Comparison of ENCODE assay signal across 13 cellular contexts in genomic region chr20:25283221-25283951, GRCh38. TPM values are rescaled to one million over a fixed set of nuclear protein-coding genes. Genes with fewer than 3 reads are reported as not detected.
DNase-seq lines count a peak whose midpoint lies in the region; ATAC-seq, FAIRE-seq and TF ChIP-seq lines count a peak whose summit lies in the region.
"Had no signal": no experiment of that assay in that cellular context is flagged by ENCODE, and none has a peak within 500 bp of the region (broad histone marks: within the 10 kb centered on the region; RNA-seq: fewer than 3 reads in every experiment).

No MANE protein-coding gene starts in this region.

- peaks cover 28 to 37% of the 10 kb centered on the region in 2 donors for H3K4me1 Mint-ChIP-seq in stimulated activated naive B cell treated with anti-CD40 and anti-IgM and Interleukin-4, amounts not matched to agents 10 μg/mL and 1 μg/mL and 100 μg/mL, for 72 hours

- no peaks in the 10 kb centered on the region for H3K27me3 Mint-ChIP-seq in stimulated activated naive B cell treated with anti-CD40 and anti-IgM and Interleukin-4, amounts not matched to agents 10 μg/mL and 1 μg/mL and 100 μg/mL, for 72 hours

- H3K27me3 ChIP-seq in KMS-11 (ENCODE audit: insufficient read depth, low read depth) = no peaks in the 10 kb centered on the region
- H3K27me3 ChIP-seq in WERI-Rb-1 (ENCODE audit: insufficient read depth, low read depth, severe bottlenecking) = no peaks in the 10 kb centered on the region
- H3K27me3 ChIP-seq in right cardiac atrium (ENCODE audit: control insufficient read depth, insufficient read depth) = no peaks in the 10 kb centered on the region
- H3K27me3 ChIP-seq in gastrocnemius medialis = no peaks in the 10 kb centered on the region

- no peak overlapping the region for H3K4me3 Mint-ChIP-seq in stimulated activated naive B cell treated with anti-CD40 and anti-IgM and Interleukin-4, amounts not matched to agents 10 μg/mL and 1 μg/mL and 100 μg/mL, for 72 hours

- no peak overlapping the region for H3K4me3 ChIP-seq in KMS-11 (IDR thresholded peaks at IDR 0.05; ENCODE audit: insufficient read depth, low read depth, low read length)
- H3K4me3 ChIP-seq in WERI-Rb-1 (ENCODE audit: low read depth, low read length) = no peak overlapping the region
- no peak overlapping the region for H3K4me3 ChIP-seq in right cardiac atrium (ENCODE audit: low read length)
- H3K4me3 ChIP-seq in gastrocnemius medialis = no peak overlapping the region

- H3K79me2 ChIP-seq in KMS-11 (ENCODE audit: insufficient read depth, low read depth) = no peaks in the 10 kb centered on the region

- intact Hi-C loops in right cardiac atrium (cut with DNase I) = no loop called here
- intact Hi-C loops in gastrocnemius medialis (cut with DNase I; ENCODE audit: low total_unique reads) = no loop called here

- TF ChIP-seq POLR2A in gastrocnemius medialis (IDR thresholded peaks at IDR 0.05) = no peak

- TF ChIP-seq CTCF in KMS-11 (conservative IDR thresholded peaks at IDR 0.05; ENCODE audit: low read depth, low read length) (no peak), WERI-Rb-1 (IDR thresholded peaks at IDR 0.05; ENCODE audit: low read depth, low read length) (no peak), gastrocnemius medialis (IDR thresholded peaks at IDR 0.05 in 4 of 5, conservative IDR thresholded peaks at IDR 0.05 in 1 of 5) (no peak)

- H3K9ac ChIP-seq in KMS-11 = peak overlapping the region; percentile 50; the same call in 1 of the 2 replicates

- H3K9me3 ChIP-seq in WERI-Rb-1 (ENCODE audit: severe bottlenecking) = no peaks in the 10 kb centered on the region
- no peaks in the 10 kb centered on the region for H3K9me3 ChIP-seq in right cardiac atrium (ENCODE audit: control insufficient read depth, low read length)
- H3K9me3 ChIP-seq in gastrocnemius medialis = no peaks in the 10 kb centered on the region

- no peak for FAIRE-seq in GM19239 (lab: Jason Lieb, UNC)

- ATAC-seq in right cardiac atrium (no peak), gastrocnemius medialis (no peak), HG03159 (IDR thresholded peaks at IDR 0.05; ENCODE audit: unreplicated experiment) (no peak)
- no peak for ATAC-seq in stimulated activated naive B cell treated with anti-CD40 and anti-IgM and Interleukin-4, amounts not matched to agents 10 μg/mL and 1 μg/mL and 100 μg/mL, for 72 hours (replicated peaks)
- ATAC-seq: SK-N-SH treated with all-trans-retinoic acid at 6 μM for 48 hours had no signal

- in situ Hi-C loops in gastrocnemius medialis (cut with MboI; ENCODE audit: low sequenced_read_pairs in 4 of 4) = loop anchor here in 1 of 4 donors (25.0 kb wide), 2 partner anchors 96 to 296 kb away; partner anchors contain the start of genes APMAP and ENTPD6

- no peaks in the 10 kb centered on the region for H4K20me1 ChIP-seq in KMS-11 (ENCODE audit: insufficient read depth)

- 91% methylated on average over 24 of the region's 24 CpGs for WGBS in right cardiac atrium

- H3K36me3 ChIP-seq in KMS-11 (ENCODE audit: insufficient read depth) = no peaks in the 10 kb centered on the region; the same call in 1 of the 2 replicates
- H3K36me3 ChIP-seq in WERI-Rb-1 = peaks cover 100% of the 10 kb centered on the region
- H3K36me3 ChIP-seq in gastrocnemius medialis = peaks cover 0 to 58% of the 10 kb centered on the region in 2 donors

- peak overlapping the region; percentile 84; the same call in 1 of the 2 replicates for H3K4me2 ChIP-seq in KMS-11

- H3K9me3 Mint-ChIP-seq in stimulated activated naive B cell treated with anti-CD40 and anti-IgM and Interleukin-4, amounts not matched to agents 10 μg/mL and 1 μg/mL and 100 μg/mL, for 72 hours = no peaks in the 10 kb centered on the region

- H3K4me1 ChIP-seq in KMS-11 (ENCODE audit: low read depth, poor library complexity, severe bottlenecking) = peaks cover 50% of the 10 kb centered on the region
- H3K4me1 ChIP-seq in right cardiac atrium (ENCODE audit: control insufficient read depth, insufficient read depth, low read length) = no peaks in the 10 kb centered on the region
- no peaks in the 10 kb centered on the region for H3K4me1 ChIP-seq in gastrocnemius medialis

- H2AFZ ChIP-seq in KMS-11 (ENCODE audit: low read depth) = no peak overlapping the region

- H3K27ac Mint-ChIP-seq in stimulated activated naive B cell treated with anti-CD40 and anti-IgM and Interleukin-4, amounts not matched to agents 10 μg/mL and 1 μg/mL and 100 μg/mL, for 72 hours = no peak overlapping the region

- H3K27ac ChIP-seq in KMS-11 (peak overlapping the region; percentile 85), WERI-Rb-1 (no peak overlapping the region), right cardiac atrium (ENCODE audit: low read length) (no peak overlapping the region), gastrocnemius medialis (no peak overlapping the region)

- peak; percentile 6 for DNase-seq in WERI-Rb-1
- DNase-seq in right cardiac atrium = peak in 2 of 3 donors; percentile 22 to 46
- peak; percentile 1 to 10 for DNase-seq in gastrocnemius medialis
- DNase-seq in GM19239 (ENCODE audit: insufficient read length, low spot score) = no peak
- no peak for DNase-seq in UCSD-AML1 (lab: John Stamatoyannopoulos, UW; ENCODE audit: unreplicated experiment)
- no peak for DNase-seq in stimulated activated naive B cell treated with anti-CD40 and anti-IgM and Interleukin-4, amounts not matched to agents 10 μg/mL and 1 μg/mL and 100 μg/mL, for 72 hours
- DNase-seq: activated CD4-positive, CD25-positive, alpha-beta regulatory T cell; KG1; NCI-H1436 treated with DMSO at 0.1 percent for 48 hours; occipital lobe had no signal

- H3K36me3 Mint-ChIP-seq in stimulated activated naive B cell treated with anti-CD40 and anti-IgM and Interleukin-4, amounts not matched to agents 10 μg/mL and 1 μg/mL and 100 μg/mL, for 72 hours = peaks cover 55 to 68% of the 10 kb centered on the region in 2 donors

RNA-seq across cellular contexts. Expression of gene PYGB, which starts 35.5 kb away (rescaled TPM):
- total RNA-seq in right cardiac atrium (100 to 1,000 TPM; 154 to 219 (median 194) TPM), gastrocnemius medialis (10 to 100 TPM; 13.6 to 50.7 (median 27.0) TPM)
- polyA plus RNA-seq in right cardiac atrium = 136 TPM

Comparison
In these comparisons a context has a peak if more than half of its experiments do, and no peak if none do; other contexts are left out.
1. DNase-seq: peak in WERI-Rb-1 (single experiment), right cardiac atrium (2 of 3) and gastrocnemius medialis (2 of 2); none in GM19239 (single experiment), UCSD-AML1 (single experiment) and stimulated activated naive B cell treated with anti-CD40 and anti-IgM and Interleukin-4, amounts not matched to agents 10 μg/mL and 1 μg/mL and 100 μg/mL, for 72 hours (single experiment).